1 cellular context compared by ENCODE assay signal in genomic region chr6:99424761-99425646, GRCh38.
TF ChIP-seq lines count a peak whose summit lies in the region.

TSS of gene PNISR (minus strand) at chr6:99425308. CDS start at chr6:99414659, 10,649 bp downstream.

TF ChIP-seq in HepG2, 621 proteins besides CTCF, POLR2A, EP300 and RAD21 (continued from another document):
- TF ChIP-seq AFF4 (CRISPR knock-in tag; IDR thresholded peaks at IDR 0.05) = peak; percentile 71; the same call in 1 of the 2 replicates
- no peak for TF ChIP-seq ZNF503 (CRISPR knock-in tag; IDR thresholded peaks at IDR 0.05)
- TF ChIP-seq IRF1 (CRISPR knock-in tag; IDR thresholded peaks at IDR 0.05; ENCODE audit: low read depth) = no peak
- TF ChIP-seq NFE2 (CRISPR knock-in tag; IDR thresholded peaks at IDR 0.05) = no peak
- peak; percentile 53 for TF ChIP-seq ZNF883 (CRISPR knock-in tag; IDR thresholded peaks at IDR 0.05; ENCODE audit: not compliant biosample characterization)
- TF ChIP-seq KIAA2018 (CRISPR knock-in tag; IDR thresholded peaks at IDR 0.05; ENCODE audit: borderline replicate concordance) = no peak
